ENCODE assay signal across 1 cellular context in genomic region chr15:75201609-75202250, GRCh38.
TF ChIP-seq lines count a peak whose summit lies in the region.

TSS of gene C15orf39 (plus strand) at chr15:75201882. CDS start at chr15:75206049, 4,167 bp downstream.

TF ChIP-seq in HepG2, 621 proteins besides CTCF, POLR2A, EP300 and RAD21 (continued from another document and continues in another):
- TF ChIP-seq, protein P1, sequence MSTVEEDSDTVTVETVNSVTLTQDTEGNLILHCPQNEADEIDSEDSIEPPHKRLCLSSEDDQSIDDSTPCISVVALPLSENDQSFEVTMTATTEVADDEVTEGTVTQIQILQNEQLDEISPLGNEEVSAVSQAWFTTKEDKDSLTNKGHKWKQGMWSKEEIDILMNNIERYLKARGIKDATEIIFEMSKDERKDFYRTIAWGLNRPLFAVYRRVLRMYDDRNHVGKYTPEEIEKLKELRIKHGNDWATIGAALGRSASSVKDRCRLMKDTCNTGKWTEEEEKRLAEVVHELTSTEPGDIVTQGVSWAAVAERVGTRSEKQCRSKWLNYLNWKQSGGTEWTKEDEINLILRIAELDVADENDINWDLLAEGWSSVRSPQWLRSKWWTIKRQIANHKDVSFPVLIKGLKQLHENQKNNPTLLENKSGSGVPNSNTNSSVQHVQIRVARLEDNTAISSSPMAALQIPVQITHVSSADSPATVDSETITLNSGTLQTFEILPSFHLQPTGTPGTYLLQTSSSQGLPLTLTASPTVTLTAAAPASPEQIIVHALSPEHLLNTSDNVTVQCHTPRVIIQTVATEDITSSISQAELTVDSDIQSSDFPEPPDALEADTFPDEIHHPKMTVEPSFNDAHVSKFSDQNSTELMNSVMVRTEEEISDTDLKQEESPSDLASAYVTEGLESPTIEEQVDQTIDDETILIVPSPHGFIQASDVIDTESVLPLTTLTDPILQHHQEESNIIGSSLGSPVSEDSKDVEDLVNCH (CRISPR knock-in tag; IDR thresholded peaks at IDR 0.05): no peak
- peak; percentile 75; the same call in 1 of the 2 replicates for TF ChIP-seq KDM2A (CRISPR knock-in tag; IDR thresholded peaks at IDR 0.05; ENCODE audit: borderline replicate concordance, low read depth)
- TF ChIP-seq, protein P2, sequence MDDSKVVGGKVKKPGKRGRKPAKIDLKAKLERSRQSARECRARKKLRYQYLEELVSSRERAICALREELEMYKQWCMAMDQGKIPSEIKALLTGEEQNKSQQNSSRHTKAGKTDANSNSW (CRISPR knock-in tag; IDR thresholded peaks at IDR 0.05; ENCODE audit: borderline replicate concordance): no peak
- no peak for TF ChIP-seq SIN3A (IDR thresholded peaks at IDR 0.05; ENCODE audit: borderline replicate concordance, low read depth, low read length)
- TF ChIP-seq KDM3A (CRISPR knock-in tag; IDR thresholded peaks at IDR 0.05; ENCODE audit: low read depth): no peak
- no peak for TF ChIP-seq ZNF720 (CRISPR knock-in tag; IDR thresholded peaks at IDR 0.05)
- TF ChIP-seq IKZF5 (CRISPR knock-in tag; IDR thresholded peaks at IDR 0.05): 0 out of 2 replicates have a peak, but pooled peaks have one; percentile 48
- no peak for TF ChIP-seq HMGA1 (CRISPR knock-in tag; conservative IDR thresholded peaks at IDR 0.05)
- TF ChIP-seq RFXAP (CRISPR knock-in tag; IDR thresholded peaks at IDR 0.05; ENCODE audit: borderline replicate concordance): peak; percentile 50; the same call in 1 of the 2 replicates
- TF ChIP-seq ZNF703 (CRISPR knock-in tag; IDR thresholded peaks at IDR 0.05; ENCODE audit: borderline replicate concordance): no peak
- TF ChIP-seq ZNF792 (CRISPR knock-in tag; IDR thresholded peaks at IDR 0.05): peak; percentile 49; the same call in 1 of the 2 replicates
- no peak for TF ChIP-seq PHB2 (IDR thresholded peaks at IDR 0.05; ENCODE audit: partially characterized antibody)
- TF ChIP-seq ELF3 (CRISPR knock-in tag; IDR thresholded peaks at IDR 0.05): no peak; the same call in 1 of the 2 replicates
- TF ChIP-seq ZBTB3 (CRISPR knock-in tag; IDR thresholded peaks at IDR 0.05; ENCODE audit: borderline replicate concordance, low read depth): no peak
- no peak for TF ChIP-seq ZSCAN30 (CRISPR knock-in tag; IDR thresholded peaks at IDR 0.05)
- no peak for TF ChIP-seq DZIP1 (CRISPR knock-in tag; IDR thresholded peaks at IDR 0.05)
- TF ChIP-seq GATAD2A (CRISPR knock-in tag; IDR thresholded peaks at IDR 0.05): peak; percentile 18; the same call in 1 of the 2 replicates
- TF ChIP-seq NCOR1 (IDR thresholded peaks at IDR 0.05; ENCODE audit: borderline replicate concordance, low read length): no peak
- TF ChIP-seq, protein P3, sequence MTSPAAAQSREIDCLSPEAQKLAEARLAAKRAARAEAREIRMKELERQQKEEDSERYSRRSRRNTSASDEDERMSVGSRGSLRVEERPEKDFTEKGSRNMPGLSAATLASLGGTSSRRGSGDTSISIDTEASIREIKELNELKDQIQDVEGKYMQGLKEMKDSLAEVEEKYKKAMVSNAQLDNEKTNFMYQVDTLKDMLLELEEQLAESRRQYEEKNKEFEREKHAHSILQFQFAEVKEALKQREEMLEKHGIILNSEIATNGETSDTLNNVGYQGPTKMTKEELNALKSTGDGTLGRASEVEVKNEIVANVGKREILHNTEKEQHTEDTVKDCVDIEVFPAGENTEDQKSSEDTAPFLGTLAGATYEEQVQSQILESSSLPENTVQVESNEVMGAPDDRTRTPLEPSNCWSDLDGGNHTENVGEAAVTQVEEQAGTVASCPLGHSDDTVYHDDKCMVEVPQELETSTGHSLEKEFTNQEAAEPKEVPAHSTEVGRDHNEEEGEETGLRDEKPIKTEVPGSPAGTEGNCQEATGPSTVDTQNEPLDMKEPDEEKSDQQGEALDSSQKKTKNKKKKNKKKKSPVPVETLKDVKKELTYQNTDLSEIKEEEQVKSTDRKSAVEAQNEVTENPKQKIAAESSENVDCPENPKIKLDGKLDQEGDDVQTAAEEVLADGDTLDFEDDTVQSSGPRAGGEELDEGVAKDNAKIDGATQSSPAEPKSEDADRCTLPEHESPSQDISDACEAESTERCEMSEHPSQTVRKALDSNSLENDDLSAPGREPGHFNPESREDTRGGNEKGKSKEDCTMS (CRISPR knock-in tag; conservative IDR thresholded peaks at IDR 0.05): no peak
- peak; percentile 57; the same call in 1 of the 2 replicates for TF ChIP-seq FOXO1 (CRISPR knock-in tag; IDR thresholded peaks at IDR 0.05)
- no peak for TF ChIP-seq ATAD3A (CRISPR knock-in tag; IDR thresholded peaks at IDR 0.05)
- TF ChIP-seq YEATS4 (CRISPR knock-in tag; IDR thresholded peaks at IDR 0.05; ENCODE audit: borderline replicate concordance): peak; percentile 85
- TF ChIP-seq ARID5B (CRISPR knock-in tag; IDR thresholded peaks at IDR 0.05): peak; percentile 12; the same call in 1 of the 2 replicates
- no peak for TF ChIP-seq HNRNPL (IDR thresholded peaks at IDR 0.05; ENCODE audit: low read depth, low read length)
- TF ChIP-seq IKZF4 (CRISPR knock-in tag; IDR thresholded peaks at IDR 0.05; ENCODE audit: borderline replicate concordance, low read depth, not compliant biosample characterization): peak; percentile 72
- no peak; the same call in 1 of the 2 replicates for TF ChIP-seq ZSCAN31 (CRISPR knock-in tag; IDR thresholded peaks at IDR 0.05; ENCODE audit: low read depth)
- no peak for TF ChIP-seq TBL1XR1 (IDR thresholded peaks at IDR 0.05; ENCODE audit: borderline replicate concordance, low read length, partially characterized antibody)
- TF ChIP-seq TIGD3 (CRISPR knock-in tag; IDR thresholded peaks at IDR 0.05; ENCODE audit: borderline replicate concordance): no peak
- TF ChIP-seq ZNF101 (CRISPR knock-in tag; IDR thresholded peaks at IDR 0.05; ENCODE audit: borderline replicate concordance, low read depth): no peak
- no peak for TF ChIP-seq ZSCAN5A (CRISPR knock-in tag; IDR thresholded peaks at IDR 0.05; ENCODE audit: borderline replicate concordance)
- no peak for TF ChIP-seq ZNF251 (CRISPR knock-in tag; IDR thresholded peaks at IDR 0.05)
- 0 out of 2 replicates have a peak, but pooled peaks have one; percentile 53 for TF ChIP-seq ZNF777 (CRISPR knock-in tag; IDR thresholded peaks at IDR 0.05)
- TF ChIP-seq ZNF276 (CRISPR knock-in tag; IDR thresholded peaks at IDR 0.05; ENCODE audit: low read depth): no peak
- no peak for TF ChIP-seq ZBTB46 (CRISPR knock-in tag; IDR thresholded peaks at IDR 0.05; ENCODE audit: borderline replicate concordance)
